In genomic region chr9:129412814-129413536, GRCh38 we compare ENCODE assay signal across 8 cellular contexts.
DNase-seq lines count a peak whose midpoint lies in the region; ATAC-seq and TF ChIP-seq lines count a peak whose summit lies in the region.

No MANE protein-coding gene starts in this region.

- H3K9me3 ChIP-seq in thoracic aorta, result no peaks in the 10 kb centered on the region

- H3K4me3 Mint-ChIP-seq in activated T-helper 2 cell treated with anti-CD3 and anti-CD28 coated beads, Interferon-gamma antibody, Interleukin-2, Interleukin-4, amounts not matched to agents 10 μg/mL and 5 μg/mL and 100 μg/mL, durations not matched to agents 14 hours and 24 hours and 36 hours (ENCODE audit: low read depth), result peak overlapping the region; percentile 60
- peak overlapping the region; percentile 70 for H3K4me3 Mint-ChIP-seq in nephron progenitor cell

- TF ChIP-seq CTCF in foreskin keratinocyte (conservative IDR thresholded peaks at IDR 0.05), result no peak
- TF ChIP-seq CTCF in nephron progenitor cell (IDR thresholded peaks at IDR 0.05), result no peak
- peak; percentile 28 for TF ChIP-seq CTCF in thoracic aorta (IDR thresholded peaks at IDR 0.05)

- intact Hi-C loops in activated T-helper 2 cell treated with anti-CD3 and anti-CD28 coated beads, Interferon-gamma antibody, Interleukin-2, Interleukin-4, amounts not matched to agents 10 μg/mL and 5 μg/mL and 100 μg/mL, durations not matched to agents 14 hours and 24 hours and 36 hours (cut with micrococcal nuclease), result loop anchor here (1.0 to 5.0 kb wide), 7 partner anchors 46 to 303 kb away; partner anchors contain the start of genes CRAT and NTMT1

- ATAC-seq in HG03045 (IDR thresholded peaks at IDR 0.05; ENCODE audit: unreplicated experiment) (peak; percentile 7), foreskin keratinocyte (peak; percentile 25), thoracic aorta (ENCODE audit: insufficient number of reproducible peaks, low FRiP score, low read depth) (peak; percentile 82)

- H3K27ac ChIP-seq in foreskin keratinocyte (peak overlapping the region; percentile 99), thoracic aorta (peak overlapping the region; percentile 100)

- DNase-seq in activated gamma-delta T cell treated with Interleukin-2 at 50 U/mL for 16 hours (peak; percentile 41), activated gamma-delta T cell (lab: John Stamatoyannopoulos, UW) (no peak), NOMO-1 treated with DMSO at 0.1 percent for 48 hours (lab: John Stamatoyannopoulos, UW; ENCODE audit: unreplicated experiment) (peak; percentile 84), foreskin keratinocyte (peak in 1 of 2 donors; percentile 38), nephron progenitor cell (peak; percentile 58), thoracic aorta (ENCODE audit: low spot score) (peak; percentile 67)
- DNase-seq in activated T-helper 2 cell treated with anti-CD3 and anti-CD28 coated beads, Interferon-gamma antibody, Interleukin-2, Interleukin-4, amounts not matched to agents 10 μg/mL and 5 μg/mL and 100 μg/mL, durations not matched to agents 14 hours and 24 hours and 36 hours (ENCODE audit: low spot score), result peak; percentile 49

- H3K36me3 ChIP-seq in thoracic aorta, result no peaks in the 10 kb centered on the region

- peak overlapping the region; percentile 96 for H3K27ac Mint-ChIP-seq in activated T-helper 2 cell treated with anti-CD3 and anti-CD28 coated beads, Interferon-gamma antibody, Interleukin-2, Interleukin-4, amounts not matched to agents 10 μg/mL and 5 μg/mL and 100 μg/mL, durations not matched to agents 14 hours and 24 hours and 36 hours
- peak overlapping the region; percentile 98 for H3K27ac Mint-ChIP-seq in nephron progenitor cell

- H3K9me3 Mint-ChIP-seq in activated T-helper 2 cell treated with anti-CD3 and anti-CD28 coated beads, Interferon-gamma antibody, Interleukin-2, Interleukin-4, amounts not matched to agents 10 μg/mL and 5 μg/mL and 100 μg/mL, durations not matched to agents 14 hours and 24 hours and 36 hours, result peaks cover 13% of the 10 kb centered on the region
- H3K9me3 Mint-ChIP-seq in nephron progenitor cell, result peaks cover 12% of the 10 kb centered on the region

- H3K36me3 Mint-ChIP-seq in activated T-helper 2 cell treated with anti-CD3 and anti-CD28 coated beads, Interferon-gamma antibody, Interleukin-2, Interleukin-4, amounts not matched to agents 10 μg/mL and 5 μg/mL and 100 μg/mL, durations not matched to agents 14 hours and 24 hours and 36 hours (ENCODE audit: low read depth), result peaks cover 10% of the 10 kb centered on the region
- H3K36me3 Mint-ChIP-seq in nephron progenitor cell (ENCODE audit: low read depth), result peaks cover 9% of the 10 kb centered on the region

- H3K27me3 ChIP-seq in foreskin keratinocyte (no peaks in the 10 kb centered on the region), thoracic aorta (replicated peaks; ENCODE audit: insufficient read depth) (no peaks in the 10 kb centered on the region)

- H3K4me1 Mint-ChIP-seq in activated T-helper 2 cell treated with anti-CD3 and anti-CD28 coated beads, Interferon-gamma antibody, Interleukin-2, Interleukin-4, amounts not matched to agents 10 μg/mL and 5 μg/mL and 100 μg/mL, durations not matched to agents 14 hours and 24 hours and 36 hours (ENCODE audit: low read depth), result peaks cover 6% of the 10 kb centered on the region
- peaks cover 83% of the 10 kb centered on the region for H3K4me1 Mint-ChIP-seq in nephron progenitor cell

- H3K27me3 Mint-ChIP-seq in activated T-helper 2 cell treated with anti-CD3 and anti-CD28 coated beads, Interferon-gamma antibody, Interleukin-2, Interleukin-4, amounts not matched to agents 10 μg/mL and 5 μg/mL and 100 μg/mL, durations not matched to agents 14 hours and 24 hours and 36 hours (ENCODE audit: low read depth), result no peaks in the 10 kb centered on the region
- H3K27me3 Mint-ChIP-seq in nephron progenitor cell (ENCODE audit: low read depth, poor library complexity), result peaks cover 9% of the 10 kb centered on the region

- H3K4me1 ChIP-seq in foreskin keratinocyte, result peaks cover 6% of the 10 kb centered on the region
- peaks cover 25 to 42% of the 10 kb centered on the region in 2 donors for H3K4me1 ChIP-seq in thoracic aorta (ENCODE audit: control insufficient read depth in 1 of 2, low read depth in 2 of 2)

- H3K4me3 ChIP-seq in thoracic aorta, result peak overlapping the region; percentile 72

Comparison
In these comparisons a context has a peak if more than half of its experiments do, and no peak if none do; other contexts are left out.
1. ATAC-seq: peak in every context shown above with its lines; median percentile 82 in thoracic aorta; 25 in foreskin keratinocyte; 7 in HG03045.